ENCODE assay signal across 22 cellular contexts in the genomic region with DNA sequence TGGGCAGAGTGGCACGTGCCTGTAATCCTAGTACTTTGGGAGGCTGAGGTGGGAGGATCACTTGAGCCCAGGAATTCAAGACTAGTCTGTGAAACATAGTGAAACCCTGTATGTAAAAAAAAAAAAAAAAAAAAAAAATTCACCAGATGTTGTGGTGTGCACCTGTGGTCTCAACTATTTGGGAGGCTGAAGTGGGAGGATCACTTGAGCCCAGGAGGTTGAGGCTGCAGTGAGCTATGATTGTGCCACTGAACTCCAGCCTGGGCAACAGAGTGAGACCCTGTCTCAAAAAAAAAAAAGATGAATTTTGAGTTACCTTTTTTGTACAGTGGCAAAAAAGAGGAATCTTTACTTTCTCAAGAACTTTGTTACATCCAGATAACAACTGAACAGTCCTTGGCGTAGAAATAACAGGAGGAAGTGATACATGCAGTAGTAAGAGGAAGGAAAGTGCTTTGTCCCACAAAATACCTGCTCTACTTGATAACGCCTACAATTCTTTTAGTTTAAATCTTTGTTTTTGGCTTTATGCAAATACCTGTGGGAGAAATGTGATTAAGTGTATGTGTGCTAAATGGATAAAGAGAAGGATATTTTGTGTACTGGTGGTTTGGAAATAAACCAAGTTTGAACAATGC. TPM values are rescaled to one million over a fixed set of nuclear protein-coding genes. Genes with fewer than 3 reads are reported as not detected.
"Had no signal": no experiment of that assay in that cellular context is flagged by ENCODE, and none has a peak within 500 bp of the region (broad histone marks: within the 10 kb centered on the region; RNA-seq: fewer than 3 reads in every experiment).

No MANE protein-coding gene starts in this region.

- H3K4me3 ChIP-seq: adrenal gland, colonic mucosa, gastrocnemius medialis, heart right ventricle, mucosa of descending colon, prostate gland, right lobe of liver, spleen, upper lobe of left lung had no signal

- H3K36me3 ChIP-seq: adrenal gland, colonic mucosa, gastrocnemius medialis, heart right ventricle, prostate gland, right lobe of liver, spleen, upper lobe of left lung had no signal

- ATAC-seq: gastrocnemius medialis; heart right ventricle; left lobe of liver; mucosa of descending colon; naive thymus-derived CD8-positive, alpha-beta T cell; right lobe of liver had no signal

- DNase-seq: activated CD4-positive, alpha-beta T cell treated with anti-CD3 and anti-CD28 coated beads, Interleukin-2, amount 50 U/mL, for 4 hours; activated CD4-positive, CD25-positive, alpha-beta regulatory T cell; activated naive CD4-positive, alpha-beta T cell treated with anti-CD3 and anti-CD28 coated beads, Interleukin-2, amount 50 U/mL, for 16 hours; activated T-cell treated with anti-CD3 and anti-CD28 coated beads, Interleukin-2, amount 50 U/mL, for 1 hour; adrenal gland; caudate nucleus; colonic mucosa; effector CD8-positive, alpha-beta T cell; gastrocnemius medialis; heart right ventricle; islet precursor cell; mucosa of descending colon; naive thymus-derived CD8-positive, alpha-beta T cell; nucleus accumbens; right lobe of liver; spleen; stimulated activated CD4-positive, alpha-beta T cell treated with anti-CD3 and anti-CD28 coated beads, Interleukin-1b, Interleukin-23, amount 100 ng/mL, for 48 hours; stimulated activated naive CD4-positive, alpha-beta T cell; upper lobe of left lung had no signal

- H3K9me3 ChIP-seq: colonic mucosa, gastrocnemius medialis, heart right ventricle, mucosa of descending colon, prostate gland, right lobe of liver, spleen, upper lobe of left lung had no signal

- H3K27me3 ChIP-seq: colonic mucosa, right lobe of liver, spleen, upper lobe of left lung had no signal

- H3K27ac ChIP-seq: adrenal gland, colonic mucosa, gastrocnemius medialis, heart right ventricle, prostate gland, right lobe of liver, spleen, upper lobe of left lung had no signal

- H3K4me1 ChIP-seq: adrenal gland, colonic mucosa, prostate gland, right lobe of liver, upper lobe of left lung had no signal

RNA-seq across cellular contexts. Expression of gene SPAG6, which starts 29.3 kb away (rescaled TPM):
- total RNA-seq: colonic mucosa; fibroblast of lung; heart right ventricle; left lobe of liver; mucosa of descending colon; naive thymus-derived CD8-positive, alpha-beta T cell; right lobe of liver; spleen had no signal
- polyA plus RNA-seq: fibroblast of lung; naive thymus-derived CD8-positive, alpha-beta T cell had no signal
